1 cellular context compared by ENCODE assay signal in the genomic region with DNA sequence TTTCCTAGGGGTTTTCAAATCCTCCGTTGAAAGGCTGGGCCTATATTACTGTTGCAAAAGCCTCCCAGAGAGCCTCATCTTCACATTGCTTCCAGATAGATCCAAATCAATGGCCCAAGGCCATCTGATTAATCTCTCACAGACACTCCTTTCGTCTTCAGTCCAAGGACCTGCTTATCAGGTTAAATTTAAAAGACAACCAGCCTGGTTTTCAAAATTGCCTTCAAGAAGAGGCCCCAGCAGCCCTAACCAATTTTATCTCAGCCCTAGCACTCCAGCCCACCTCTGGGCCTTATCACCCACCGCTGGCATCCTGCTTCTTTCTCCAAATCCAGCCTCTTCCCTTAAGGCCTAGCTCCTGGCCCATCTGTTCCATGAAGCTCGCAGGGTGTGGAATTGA.
TF ChIP-seq lines count a peak whose summit lies in the region.

No MANE protein-coding gene starts in this region.

TF ChIP-seq in HEK293T, 16 proteins besides CTCF, POLR2A, EP300 and RAD21 (continued from another document):
- TF ChIP-seq, protein P1, sequence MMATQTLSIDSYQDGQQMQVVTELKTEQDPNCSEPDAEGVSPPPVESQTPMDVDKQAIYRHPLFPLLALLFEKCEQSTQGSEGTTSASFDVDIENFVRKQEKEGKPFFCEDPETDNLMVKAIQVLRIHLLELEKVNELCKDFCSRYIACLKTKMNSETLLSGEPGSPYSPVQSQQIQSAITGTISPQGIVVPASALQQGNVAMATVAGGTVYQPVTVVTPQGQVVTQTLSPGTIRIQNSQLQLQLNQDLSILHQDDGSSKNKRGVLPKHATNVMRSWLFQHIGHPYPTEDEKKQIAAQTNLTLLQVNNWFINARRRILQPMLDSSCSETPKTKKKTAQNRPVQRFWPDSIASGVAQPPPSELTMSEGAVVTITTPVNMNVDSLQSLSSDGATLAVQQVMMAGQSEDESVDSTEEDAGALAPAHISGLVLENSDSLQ (IDR thresholded peaks at IDR 0.05), result no peak
- TF ChIP-seq ARNT (IDR thresholded peaks at IDR 0.05) (no peak), NFRKB (IDR thresholded peaks at IDR 0.05) (no peak), FOXA1 (IDR thresholded peaks at IDR 0.05) (no peak), ELF4 (IDR thresholded peaks at IDR 0.05) (no peak), HDGF (IDR thresholded peaks at IDR 0.05; ENCODE audit: borderline replicate concordance) (no peak), BHLHE40 (IDR thresholded peaks at IDR 0.05; ENCODE audit: borderline replicate concordance) (no peak), CTBP1 (IDR thresholded peaks at IDR 0.05; ENCODE audit: borderline replicate concordance) (no peak), TARDBP (IDR thresholded peaks at IDR 0.05) (no peak), FOXK2 (IDR thresholded peaks at IDR 0.05) (no peak), FOXM1 (IDR thresholded peaks at IDR 0.05; ENCODE audit: borderline replicate concordance) (no peak), ZNF384 (IDR thresholded peaks at IDR 0.05) (no peak), SP1 (IDR thresholded peaks at IDR 0.05) (no peak), SUZ12 (IDR thresholded peaks at IDR 0.05) (no peak)
